Comparison of ENCODE assay signal across 18 cellular contexts in genomic region chr1:27581823-27582243, GRCh38. TPM values are rescaled to one million over a fixed set of nuclear protein-coding genes. Genes with fewer than 3 reads are reported as not detected.
DNase-seq lines count a peak whose midpoint lies in the region; ATAC-seq, FAIRE-seq and TF ChIP-seq lines count a peak whose summit lies in the region.
"Had no signal": no experiment of that assay in that cellular context is flagged by ENCODE, and none has a peak within 500 bp of the region (broad histone marks: within the 10 kb centered on the region; RNA-seq: fewer than 3 reads in every experiment).

No MANE protein-coding gene starts in this region.

- no peak overlapping the region for H2AFZ ChIP-seq in ACC112 (ENCODE audit: low read length, unreplicated experiment)

- TF ChIP-seq CTCF in brain (conservative IDR thresholded peaks at IDR 0.05) (no peak), kidney (IDR thresholded peaks at IDR 0.05; ENCODE audit: borderline replicate concordance, extremely low read depth, insufficient read depth) (no peak), sigmoid colon (IDR thresholded peaks at IDR 0.05) (no peak)

- H3K4me3 Mint-ChIP-seq in brain (no peak overlapping the region), T-helper 17 cell (no peak overlapping the region)

- DNase-seq in kidney: no peak
- peak; percentile 73 for DNase-seq in sigmoid colon
- no peak for DNase-seq in activated CD4-positive, alpha-beta T cell treated with anti-CD3 and anti-CD28 coated beads for 4 hours
- DNase-seq in stimulated activated naive CD4-positive, alpha-beta T cell treated with Interleukin-2 at 50 U/mL for 16 hours (lab: John Stamatoyannopoulos, UW): no peak
- no peak for DNase-seq in T-helper 17 cell
- DNase-seq: activated CD4-positive, alpha-beta T cell treated with anti-CD3 and anti-CD28 coated beads, Interleukin-2, amount 50 U/mL, for 1 hour; activated effector memory CD4-positive, alpha-beta T cell treated with Interleukin-2 at 50 U/mL for 16 hours; hypothalamus; KBM-7; NCI-H1417 treated with DMSO at 0.1 percent for 48 hours; NCI-H510A; Peyer's patch; substantia nigra had no signal

- TF ChIP-seq POLR2A in sigmoid colon (IDR thresholded peaks at IDR 0.05): no peak

- H3K27ac Mint-ChIP-seq in brain (peak overlapping the region in 4 of 5 experiments; percentile 51 to 77 (median 68)), T-helper 17 cell (no peak overlapping the region)

- H3K4me3 ChIP-seq in ACC112 (ENCODE audit: low read depth, low read length): 0 out of 2 replicates have a peak overlapping the region, but pooled peaks have one; percentile 18
- H3K4me3 ChIP-seq in kidney (ENCODE audit: low read length in 2 of 2): no peak overlapping the region
- H3K4me3 ChIP-seq in sigmoid colon: no peak overlapping the region
- H3K4me3 ChIP-seq: Peyer's patch had no signal

- intact Hi-C loops in kidney (cut with DNase I) (no loop called here), sigmoid colon (cut with DNase I) (no loop called here)

- ATAC-seq in HG02870 (IDR thresholded peaks at IDR 0.05; ENCODE audit: unreplicated experiment) (no peak), T-helper 17 cell (no peak)

- no peak overlapping the region for H3K9ac ChIP-seq in kidney (ENCODE audit: low read length in 2 of 2)

- peaks cover 65% of the 10 kb centered on the region for H3K79me2 ChIP-seq in ACC112 (ENCODE audit: control insufficient read depth, insufficient read depth, low read length, unreplicated experiment)

- H3K36me3 ChIP-seq in ACC112 (ENCODE audit: insufficient read depth, low read length) (no peaks in the 10 kb centered on the region), kidney (ENCODE audit: control insufficient read depth in 1 of 2, insufficient read depth in 2 of 2, low read length in 2 of 2) (no peaks in the 10 kb centered on the region), sigmoid colon (no peaks in the 10 kb centered on the region)
- H3K36me3 ChIP-seq: Peyer's patch had no signal

- H3K27me3 Mint-ChIP-seq in brain: peaks cover 4% of the 10 kb centered on the region
- H3K27me3 Mint-ChIP-seq in T-helper 17 cell: peaks cover 8% of the 10 kb centered on the region

- H3K4me1 ChIP-seq in ACC112 (ENCODE audit: control insufficient read depth, insufficient read depth, low read length, unreplicated experiment): peaks cover 37% of the 10 kb centered on the region
- H3K4me1 ChIP-seq in kidney (ENCODE audit: control insufficient read depth in 1 of 2, insufficient read depth in 1 of 2, low read depth in 1 of 2, low read length in 2 of 2): peaks cover 3 to 13% of the 10 kb centered on the region in 2 donors
- H3K4me1 ChIP-seq in sigmoid colon: peaks cover 0 to 43% (median 22%) of the 10 kb centered on the region in 4 donors

- FAIRE-seq in kidney (lab: Jason Lieb, UNC): no peak
- FAIRE-seq: D721Med had no signal

- no peaks in the 10 kb centered on the region for H3K9me3 Mint-ChIP-seq in brain

- H3K27me3 ChIP-seq in ACC112 (ENCODE audit: insufficient read depth, low read length) (no peaks in the 10 kb centered on the region), sigmoid colon (no peaks in the 10 kb centered on the region)
- H3K27me3 ChIP-seq: Peyer's patch had no signal

- H3K36me3 Mint-ChIP-seq in brain (peaks cover 24% of the 10 kb centered on the region), T-helper 17 cell (ENCODE audit: low read depth) (peaks cover 14% of the 10 kb centered on the region)

- H3K9me3 ChIP-seq in kidney (ENCODE audit: control insufficient read depth in 1 of 2, low read length in 2 of 2) (no peaks in the 10 kb centered on the region), sigmoid colon (no peaks in the 10 kb centered on the region), T-helper 17 cell (ENCODE audit: control insufficient read depth, low read length, poor library complexity, severe bottlenecking) (no peaks in the 10 kb centered on the region)
- H3K9me3 ChIP-seq: Peyer's patch had no signal

- H3K27ac ChIP-seq in ACC112 (ENCODE audit: low read depth, low read length): peak overlapping the region; percentile 59
- peak overlapping the region; percentile 33 to 71 for H3K27ac ChIP-seq in kidney (ENCODE audit: low read depth in 2 of 2, low read length in 2 of 2)
- H3K27ac ChIP-seq in sigmoid colon: peak overlapping the region; percentile 27 to 67 (median 44)
- H3K27ac ChIP-seq: Peyer's patch had no signal

- 84 to 91% methylated on average over 6 of the region's 6 CpGs for WGBS in sigmoid colon, 2 donors

- H3K4me1 Mint-ChIP-seq in brain (peaks cover 69% of the 10 kb centered on the region), T-helper 17 cell (peaks cover 30% of the 10 kb centered on the region)

- TF ChIP-seq EP300 in sigmoid colon (IDR thresholded peaks at IDR 0.05): no peak

RNA-seq across cellular contexts. Expression of gene AHDC1, which starts 22.1 kb away (rescaled TPM):
- polyA plus RNA-seq in brain (ENCODE audit: insufficient read depth, low read depth, low replicate concordance) (48.8 TPM), kidney (ENCODE audit: insufficient read depth, low read depth, low replicate concordance) (8.5 TPM), sigmoid colon (10 to 100 TPM in 1 of 3 donors, 1 to 10 TPM in 2; 1.8 to 17.4 (median 2.1) TPM)
- total RNA-seq in kidney (48.2 TPM), sigmoid colon (10 to 100 TPM; 10.9 to 34.1 (median 14.3) TPM), T-helper 17 cell (10 to 100 TPM; 15.9 to 18.7 TPM)

RNA-seq across cellular contexts. Expression of gene FGR, which starts 53.2 kb away (rescaled TPM):
- polyA plus RNA-seq in brain (ENCODE audit: insufficient read depth, low read depth, low replicate concordance) (2.7 TPM), kidney (ENCODE audit: insufficient read depth, low read depth, low replicate concordance) (2.5 TPM), sigmoid colon (10 to 100 TPM in 1 of 3 donors, 1 to 10 TPM in 2; 3.0 to 14.4 (median 5.1) TPM)
- total RNA-seq in kidney (23.3 TPM), sigmoid colon (10 to 100 TPM in 1 of 4 donors, 1 to 10 TPM in 3; 6.6 to 11.4 (median 8.0) TPM), T-helper 17 cell (10 to 100 TPM in 1 of 2 donors, 1 to 10 TPM in 1; 3.3 to 12.6 TPM)
- total RNA-seq: A673 had no signal
